24 cellular contexts compared by ENCODE assay signal in genomic region chrX:24594531-24594930, GRCh38. TPM values are rescaled to one million over a fixed set of nuclear protein-coding genes. Genes with fewer than 3 reads are reported as not detected.
"Had no signal": no experiment of that assay in that cellular context is flagged by ENCODE, and none has a peak within 500 bp of the region (broad histone marks: within the 10 kb centered on the region; RNA-seq: fewer than 3 reads in every experiment).

No MANE protein-coding gene starts in this region.

- H3K36me3 Mint-ChIP-seq: activated naive CD8-positive, alpha-beta T cell treated with anti-CD3 and anti-CD28 coated beads, Interleukin-2, amount 10 ng/mL, durations not matched to agents 7 days and 5 days; naive thymus-derived CD8-positive, alpha-beta T cell had no signal

- H3K4me1 Mint-ChIP-seq: activated naive CD8-positive, alpha-beta T cell treated with anti-CD3 and anti-CD28 coated beads, Interleukin-2, amount 10 ng/mL, durations not matched to agents 7 days and 5 days; activated T-helper 17 cell treated with anti-CD3 and anti-CD28 coated beads, Interleukin-2, amount 50 U/mL, for 72 hours; naive thymus-derived CD8-positive, alpha-beta T cell had no signal

- H3K27me3 Mint-ChIP-seq: activated naive CD8-positive, alpha-beta T cell treated with anti-CD3 and anti-CD28 coated beads, Interleukin-2, amount 10 ng/mL, durations not matched to agents 7 days and 5 days; naive thymus-derived CD8-positive, alpha-beta T cell; progenitor cell of endocrine pancreas had no signal

- H3K9me3 Mint-ChIP-seq: activated naive CD8-positive, alpha-beta T cell treated with anti-CD3 and anti-CD28 coated beads, Interleukin-2, amount 10 ng/mL, durations not matched to agents 7 days and 5 days; activated T-helper 17 cell treated with anti-CD3 and anti-CD28 coated beads, Interleukin-2, amount 50 U/mL, for 72 hours; effector memory CD8-positive, alpha-beta T cell; naive thymus-derived CD8-positive, alpha-beta T cell had no signal

- H3K4me3 Mint-ChIP-seq: activated CD8-positive, alpha-beta T cell treated with anti-CD3 and anti-CD28 coated beads, Interleukin-2, amount 10 ng/mL, durations not matched to agents 7 days and 5 days; activated naive CD8-positive, alpha-beta T cell treated with anti-CD3 and anti-CD28 coated beads, Interleukin-2, amount 10 ng/mL, durations not matched to agents 7 days and 5 days; activated T-helper 17 cell treated with anti-CD3 and anti-CD28 coated beads, Interleukin-2, amount 50 U/mL, for 72 hours; effector memory CD8-positive, alpha-beta T cell; naive thymus-derived CD8-positive, alpha-beta T cell had no signal

- H3K4me3 ChIP-seq: hepatocyte, left lung, lung, transverse colon had no signal

- H3K27ac ChIP-seq: hepatocyte, left lung, transverse colon, WERI-Rb-1 had no signal

- H3K4me1 ChIP-seq: left lung, transverse colon had no signal

- H3K79me2 ChIP-seq: hepatocyte had no signal

- H3K27me3 ChIP-seq: hepatocyte, left lung, transverse colon had no signal

- ATAC-seq: activated CD8-positive, alpha-beta T cell treated with anti-CD3 and anti-CD28 coated beads, Interleukin-2, amount 10 ng/mL, durations not matched to agents 7 days and 5 days; activated T-helper 17 cell treated with anti-CD3 and anti-CD28 coated beads, Interleukin-2, amount 50 U/mL, for 72 hours; effector memory CD8-positive, alpha-beta T cell; esophagus mucosa; left lung; naive thymus-derived CD8-positive, alpha-beta T cell; right cardiac atrium; stimulated activated naive CD8-positive, alpha-beta T cell treated with anti-CD3 and anti-CD28 coated beads, Interleukin-15, Interleukin-2, amounts not matched to agents 100 U/mL and 50 U/mL, for 24 hours had no signal

- DNase-seq: activated CD4-positive, alpha-beta T cell treated with anti-CD3 and anti-CD28 coated beads for 1 hour; activated CD4-positive, alpha-beta T cell treated with anti-CD3 and anti-CD28 coated beads, Interleukin-2, amount 50 U/mL, for 1 hour; activated CD8-positive, alpha-beta T cell treated with anti-CD3 and anti-CD28 coated beads, Interleukin-2, amount 10 ng/mL, durations not matched to agents 7 days and 5 days; activated naive CD4-positive, alpha-beta T cell treated with Interleukin-2 at 50 U/mL for 16 hours; activated naive CD8-positive, alpha-beta T cell treated with anti-CD3 and anti-CD28 coated beads, Interleukin-2, amount 10 ng/mL, durations not matched to agents 7 days and 5 days; activated T-cell treated with anti-CD3 and anti-CD28 coated beads, Interleukin-2, amount 50 U/mL, for 1 hour; effector memory CD8-positive, alpha-beta T cell; foreskin melanocyte; glutamatergic neuron; kidney glomerular epithelial cell; left lung; naive thymus-derived CD8-positive, alpha-beta T cell; right cardiac atrium; stimulated activated CD4-positive, alpha-beta T cell treated with anti-CD3 and anti-CD28 coated beads, Interleukin-4, amount 100 ng/mL, for 24 hours; stimulated activated naive CD8-positive, alpha-beta T cell treated with anti-CD3 and anti-CD28 coated beads, Interleukin-15, Interleukin-2, amounts not matched to agents 100 U/mL and 50 U/mL, for 24 hours; transverse colon; WERI-Rb-1 had no signal

- H2AFZ ChIP-seq: hepatocyte had no signal

- H3K27ac Mint-ChIP-seq: activated CD8-positive, alpha-beta T cell treated with anti-CD3 and anti-CD28 coated beads, Interleukin-2, amount 10 ng/mL, durations not matched to agents 7 days and 5 days; activated naive CD8-positive, alpha-beta T cell treated with anti-CD3 and anti-CD28 coated beads, Interleukin-2, amount 10 ng/mL, durations not matched to agents 7 days and 5 days; activated T-helper 17 cell treated with anti-CD3 and anti-CD28 coated beads, Interleukin-2, amount 50 U/mL, for 72 hours; effector memory CD8-positive, alpha-beta T cell; naive thymus-derived CD8-positive, alpha-beta T cell; progenitor cell of endocrine pancreas had no signal

- H3K9me3 ChIP-seq: left lung, transverse colon had no signal

- H3K4me2 ChIP-seq: hepatocyte had no signal

- H3K36me3 ChIP-seq: left lung, transverse colon, WERI-Rb-1 had no signal

RNA-seq across cellular contexts. Expression of gene PCYT1B, which starts 52.6 kb away (rescaled TPM):
- total RNA-seq: activated CD8-positive, alpha-beta T cell treated with anti-CD3 and anti-CD28 coated beads, Interleukin-2, amount 10 ng/mL, durations not matched to agents 7 days and 5 days; naive thymus-derived CD8-positive, alpha-beta T cell; subcutaneous adipose tissue; T-helper 2 cell treated with Interferon-gamma antibody and Interleukin-4, amounts not matched to agents 100 ng/mL and 5 ng/mL, for 36 hours had no signal
